ENCODE assay signal across 9 cellular contexts in the genomic region with DNA sequence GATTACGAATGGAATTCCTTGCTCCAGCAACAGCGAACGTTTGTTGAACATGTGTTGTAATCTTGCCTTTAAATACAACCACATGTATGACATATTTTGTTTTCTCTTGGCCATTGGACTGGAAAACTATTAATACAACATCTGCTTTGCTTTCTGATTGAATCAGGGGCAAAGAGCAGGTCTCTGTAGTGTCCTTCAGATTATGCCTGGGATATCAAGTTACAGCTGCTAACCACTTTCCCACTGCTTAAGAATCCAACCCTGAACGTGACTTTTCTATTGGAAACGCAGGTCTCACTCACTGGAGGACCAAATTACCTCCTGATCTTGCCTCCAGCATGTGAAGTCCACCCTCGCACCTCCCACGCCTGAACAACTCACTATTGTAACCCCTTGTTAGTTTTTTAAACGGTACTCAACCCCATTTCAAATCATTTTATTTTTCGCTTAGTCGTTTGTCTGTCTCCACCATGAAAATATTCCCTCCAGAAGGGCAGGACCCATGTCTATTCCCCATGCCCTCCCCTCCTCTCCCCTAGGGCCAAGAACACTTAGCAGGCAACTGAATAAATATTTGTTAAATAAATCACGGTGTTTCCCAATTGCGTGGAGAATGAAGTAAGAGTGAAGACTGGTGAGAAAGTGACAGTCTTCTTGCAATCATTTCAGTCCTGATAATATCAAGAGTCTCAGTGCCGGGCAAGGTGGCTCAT. TPM values are rescaled to one million over a fixed set of nuclear protein-coding genes. Genes with fewer than 3 reads are reported as not detected.
DNase-seq lines count a peak whose midpoint lies in the region; ATAC-seq, FAIRE-seq and TF ChIP-seq lines count a peak whose summit lies in the region.
"Had no signal": no experiment of that assay in that cellular context is flagged by ENCODE, and none has a peak within 500 bp of the region (broad histone marks: within the 10 kb centered on the region; RNA-seq: fewer than 3 reads in every experiment).

No MANE protein-coding gene starts in this region.

- in situ Hi-C loops in K562 (cut with MboI), result no loop called here

- no peaks in the 10 kb centered on the region for H3K9me1 ChIP-seq in K562 (ENCODE audit: control insufficient read depth, insufficient read depth, low read length)

- H3K79me2 ChIP-seq in K562 (ENCODE audit: control insufficient read depth, insufficient read depth, low read length), result no peaks in the 10 kb centered on the region

- ATAC-seq in A549 (peak; percentile 82 to 89), K562 (no peak), left lobe of liver (peak; percentile 42), GM19467 (IDR thresholded peaks at IDR 0.05; ENCODE audit: unreplicated experiment) (no peak), HG02798 (IDR thresholded peaks at IDR 0.05; ENCODE audit: poor library complexity, unreplicated experiment) (no peak)

- no peaks in the 10 kb centered on the region for H3K36me3 Mint-ChIP-seq in CD14-positive monocyte
- H3K36me3 Mint-ChIP-seq: CD4-positive, CD25-positive, alpha-beta regulatory T cell had no signal

- FAIRE-seq in A549 (lab: Jason Lieb, UNC) (no peak), K562 (lab: Jason Lieb, UNC) (no peak)

- H3K4me3 ChIP-seq in A549, result no peak overlapping the region
- H3K4me3 ChIP-seq in K562, result no peak overlapping the region
- no peak overlapping the region for H3K4me3 ChIP-seq in WERI-Rb-1 (ENCODE audit: low read depth, low read length)

- peaks cover 12% of the 10 kb centered on the region for H3K4me1 Mint-ChIP-seq in CD14-positive monocyte

- H3K9me3 ChIP-seq in A549 (no peaks in the 10 kb centered on the region), K562 (replicated peaks; ENCODE audit: control insufficient read depth, insufficient read depth, low read depth, low read length) (no peaks in the 10 kb centered on the region), WERI-Rb-1 (ENCODE audit: severe bottlenecking) (no peaks in the 10 kb centered on the region)

- H3K4me1 ChIP-seq in A549 (peaks cover 51% of the 10 kb centered on the region), K562 (replicated peaks in 1 of 2; ENCODE audit: control insufficient read depth in 2 of 2, insufficient read depth in 2 of 2, low read length in 2 of 2) (no peaks in the 10 kb centered on the region)

- TF ChIP-seq POLR2A in A549 (IDR thresholded peaks at IDR 0.05; ENCODE audit: low read length), result no peak
- TF ChIP-seq POLR2A in K562 (conservative IDR thresholded peaks at IDR 0.05), result no peak

- peaks cover 8 to 15% (median 9%) of the 10 kb centered on the region in 3 donors for H3K27me3 Mint-ChIP-seq in CD14-positive monocyte (ENCODE audit: low read depth in 3 of 3)

- TF ChIP-seq CTCF in A549 (IDR thresholded peaks at IDR 0.05), result no peak
- TF ChIP-seq CTCF in K562 (IDR thresholded peaks at IDR 0.05 in 2 of 3, conservative IDR thresholded peaks at IDR 0.05 in 1 of 3; ENCODE audit: insufficient read depth in 2 of 3, low read depth in 1 of 3, low read length in 3 of 3), result no peak
- no peak for TF ChIP-seq CTCF in WERI-Rb-1 (IDR thresholded peaks at IDR 0.05; ENCODE audit: low read depth, low read length)
- no peak for TF ChIP-seq CTCF in CD14-positive monocyte (IDR thresholded peaks at IDR 0.05)

- peak overlapping the region in 1 of 2 donors; percentile 46 for H3K4me3 Mint-ChIP-seq in CD14-positive monocyte
- H3K4me3 Mint-ChIP-seq: CD4-positive, CD25-positive, alpha-beta regulatory T cell had no signal

- no peak overlapping the region for H2AFZ ChIP-seq in K562 (ENCODE audit: low read depth, low read length)

- intact Hi-C loops in K562 (cut with micrococcal nuclease), result no loop called here
- intact Hi-C loops in CD14-positive monocyte (cut with micrococcal nuclease), result no loop called here

- H3K36me3 ChIP-seq in K562 (ENCODE audit: control insufficient read depth, insufficient read depth, low read length) (no peaks in the 10 kb centered on the region), WERI-Rb-1 (no peaks in the 10 kb centered on the region)

- BruUV-seq in K562 (replicated peaks; lab: Mats Ljungman, UMichigan), result no TSS peak

- no peaks in the 10 kb centered on the region for H4K20me1 ChIP-seq in K562 (replicated peaks; ENCODE audit: control insufficient read depth, insufficient read depth, low read length)

- peaks cover 0 to 4% (median 0%) of the 10 kb centered on the region in 7 donors for H3K9me3 Mint-ChIP-seq in CD14-positive monocyte

- H3K4me2 ChIP-seq in A549 (peak overlapping the region; percentile 70), K562 (ENCODE audit: insufficient read depth, low read length) (no peak overlapping the region)

- TF ChIP-seq RAD21 in A549 (conservative IDR thresholded peaks at IDR 0.05 in 1 of 2, IDR thresholded peaks at IDR 0.05 in 1 of 2) (peak in 1 of 2 experiments; percentile 25; a peak in 4 of 5 replicates), K562 (CRISPR knock-in tag; conservative IDR thresholded peaks at IDR 0.05 in 1 of 2, IDR thresholded peaks at IDR 0.05 in 1 of 2) (no peak)

- peak; percentile 62 to 68; a peak in 3 of 5 replicates for TF ChIP-seq EP300 in A549 (IDR thresholded peaks at IDR 0.05)
- no peak for TF ChIP-seq EP300 in K562 (IDR thresholded peaks at IDR 0.05; ENCODE audit: low read length)

- CTCF ChIA-PET in A549 (lab: Yijun Ruan, JAX), result interaction anchor here (1.2 to 1.4 kb wide), 3 partner anchors 89 to 94 kb away, joined by 3 to 4 read pairs (median 3); a partner anchor contains a TSS
- CTCF ChIA-PET in K562 (lab: Yijun Ruan, JAX; ENCODE audit: low intra/inter-chr PET ratio), result no interaction called here

- peaks cover 21 to 22% of the 10 kb centered on the region in 2 experiments for H3K27me3 ChIP-seq in K562 (ENCODE audit: control insufficient read depth in 2 of 2, insufficient read depth in 2 of 2, low read length in 2 of 2)
- H3K27me3 ChIP-seq in WERI-Rb-1 (ENCODE audit: insufficient read depth, low read depth, severe bottlenecking), result no peaks in the 10 kb centered on the region

- POLR2A ChIA-PET in A549 (lab: Yijun Ruan, JAX) (interaction anchor here (0.8 kb wide), 1 partner anchor 55 kb away, joined by 4 read pairs; no protein-coding TSS in a partner anchor), K562 (lab: Yijun Ruan, JAX) (no interaction called here)

- H3K27ac ChIP-seq in A549, result peak overlapping the region; percentile 59 to 71
- no peak overlapping the region for H3K27ac ChIP-seq in K562 (ENCODE audit: extremely low read depth, low read depth, low read length)
- no peak overlapping the region for H3K27ac ChIP-seq in WERI-Rb-1

- no peak overlapping the region for H3K27ac Mint-ChIP-seq in CD14-positive monocyte
- H3K27ac Mint-ChIP-seq: CD4-positive, CD25-positive, alpha-beta regulatory T cell had no signal

- no peak overlapping the region for H3K9ac ChIP-seq in K562 (ENCODE audit: insufficient read depth in 1 of 2, low read depth in 2 of 2, low read length in 2 of 2)

- WGBS in A549 (ENCODE audit: missing lambda C conversion rate), result 4% methylated on average over 13 of the region's 13 CpGs
- 5% methylated on average over 13 of the region's 13 CpGs for WGBS in K562 (ENCODE audit: insufficient coverage, low coverage, missing lambda C conversion rate)

- peak; percentile 72 to 90 for DNase-seq in A549 (ENCODE audit: low read depth in 1 of 2, low spot score in 1 of 2)
- peak; percentile 44 for DNase-seq in NCI-H1417 treated with DMSO at 0.1 percent for 48 hours (lab: John Stamatoyannopoulos, UW)
- DNase-seq in K562 (ENCODE audit: extremely low read depth in 1 of 4, low spot score in 3 of 4), result no peak
- no peak for DNase-seq in left lobe of liver (ENCODE audit: low spot score)
- no peak for DNase-seq in WERI-Rb-1
- no peak for DNase-seq in CD14-positive monocyte (ENCODE audit: low spot score)
- DNase-seq: CD4-positive, CD25-positive, alpha-beta regulatory T cell had no signal

TF ChIP-seq in A549, 52 proteins besides CTCF, POLR2A, EP300 and RAD21 (continues in another document):
- TF ChIP-seq GATA3 (IDR thresholded peaks at IDR 0.05; ENCODE audit: borderline replicate concordance) (peak; percentile 90), FOSL2 (IDR thresholded peaks at IDR 0.05) (no peak), FOSL2 (CRISPR knock-in tag; IDR thresholded peaks at IDR 0.05) (peak; percentile 82)

TF ChIP-seq in K562, 482 proteins besides CTCF, POLR2A, EP300 and RAD21 (continues in another document):
- no peak for TF ChIP-seq XRCC5 (IDR thresholded peaks at IDR 0.05; ENCODE audit: low read depth, low read length)
- no peak for TF ChIP-seq CEBPG (CRISPR knock-in tag; IDR thresholded peaks at IDR 0.05)
- TF ChIP-seq CEBPG (tag; conservative IDR thresholded peaks at IDR 0.05 in 1 of 2, IDR thresholded peaks at IDR 0.05 in 1 of 2), result peak in 1 of 2 experiments; percentile 57; a peak in 2 of 4 replicates

RNA-seq across cellular contexts. Expression of a gene that starts 57.4 kb away (rescaled TPM):
- polyA plus RNA-seq in A549 (2011; rRNA removed) (24.2 and 39.7 TPM in 2 replicates), A549 (2017; fragmentation: RNase III; extraction: RNeasy Plus Mini Kit Qiagen cat#74134 plus additional on column Dnase treatment) (13.3 to 13.9 TPM (median 13.7 TPM) in 3 replicates), K562 (2011; rRNA removed) (6.6 and 8.1 TPM in 2 replicates), K562 (2014; fragmentation: Illumina TruSeq; extraction: Trizol) (10.2 and 10.4 TPM in 2 replicates), K562 (2014; fragmentation: Nextera tagmentation; extraction: Ambion mirVana) (1 to 10 TPM; 2.2 to 2.3 TPM), K562 (2014; rRNA removed) (5.1 and 7.9 TPM in 2 replicates), CD14-positive monocyte (under 1 TPM; 0.69 to 0.87 TPM)
- 6.0 and 8.9 TPM in 2 replicates for polyA plus RNA-seq in A549 (2012; cell fraction: cytosol; rRNA removed)
- 14.7 and 18.7 TPM in 2 replicates for polyA plus RNA-seq in A549 (2012; cell fraction: nucleus; rRNA removed)
- 40.8 and 50.5 TPM in 2 replicates for polyA minus RNA-seq in A549 (2011; rRNA and poly(A)+ RNA removed)
- 24.0 and 65.8 TPM in 2 replicates for total RNA-seq in K562 (2011; cell fraction: chromatin; rRNA removed; ENCODE audit: low replicate concordance)
- total RNA-seq in K562 (2011; cell fraction: nucleolus; rRNA removed), result 12.0 and 13.7 TPM in 2 replicates
- 31.4 and 57.9 TPM in 2 replicates for total RNA-seq in K562 (2011; cell fraction: nucleoplasm; rRNA removed)
- total RNA-seq in K562 (2014; rRNA removed) (6.4 and 6.8 TPM in 2 replicates), K562 (2014; rRNA removed; fragmentation: Illumina TruSeq; extraction: Trizol) (7.0 and 7.6 TPM in 2 replicates), K562 (2015; rRNA removed; fragmentation: Illumina TruSeq; extraction: Trizol) (6.7 and 6.8 TPM in 2 replicates), K562 (2021) (10.7 and 12.7 TPM in 2 replicates), left lobe of liver (18.5 TPM)
- polyA plus RNA-seq in K562 (2011; cell fraction: cytosol; rRNA removed), result 5.5 and 6.9 TPM in 2 replicates
- 25.2 and 37.8 TPM in 2 replicates for polyA plus RNA-seq in K562 (2011; cell fraction: nucleus; rRNA removed)
- polyA plus RNA-seq in K562 (2012), result 6.7 and 11.7 TPM in 2 replicates
- polyA minus RNA-seq in K562 (2011; rRNA and poly(A)+ RNA removed), result 13.0 and 16.7 TPM in 2 replicates
- 4.1 and 5.9 TPM in 2 replicates for polyA minus RNA-seq in K562 (2011; cell fraction: cytosol; rRNA and poly(A)+ RNA removed)
- polyA minus RNA-seq in K562 (2011; cell fraction: nucleus; rRNA and poly(A)+ RNA removed), result 15.5 and 24.1 TPM in 2 replicates

Comparison
In these comparisons a context has a peak if more than half of its experiments do, and no peak if none do; other contexts are left out.
1. ATAC-seq: peak in A549 (2 of 2) and left lobe of liver (single experiment); none in K562 (single experiment), GM19467 (single experiment) and HG02798 (single experiment).
2. DNase-seq: peak in A549 (2 of 2) and NCI-H1417 treated with DMSO at 0.1 percent for 48 hours (single experiment); none in K562 (0 of 4), left lobe of liver (single experiment), WERI-Rb-1 (single experiment) and CD14-positive monocyte (single experiment).
3. H3K27ac ChIP-seq: peak in A549 (2 of 2); none in K562 (single experiment) and WERI-Rb-1 (single experiment).